8 cellular contexts compared by ENCODE assay signal in the genomic region with DNA sequence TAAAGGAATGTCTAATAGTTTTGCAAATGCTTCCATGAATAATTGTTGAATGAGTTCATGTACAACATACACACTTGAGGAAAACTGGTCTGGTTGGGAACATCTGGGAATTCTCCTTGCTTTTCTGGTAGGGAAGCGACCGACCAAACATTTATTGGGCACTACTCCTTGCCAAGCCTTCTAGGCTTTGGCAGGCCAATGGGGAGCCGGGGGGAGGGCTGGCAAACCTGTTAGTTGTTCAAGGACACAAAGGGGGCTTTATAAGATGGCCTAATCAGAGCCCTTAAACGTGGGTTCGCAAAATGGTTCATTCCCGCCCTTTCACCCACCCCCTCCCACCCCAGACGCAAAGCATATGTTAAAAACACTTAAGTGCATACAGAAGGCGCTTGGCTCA. TPM values are rescaled to one million over a fixed set of nuclear protein-coding genes. Genes with fewer than 3 reads are reported as not detected.
DNase-seq lines count a peak whose midpoint lies in the region; ATAC-seq and TF ChIP-seq lines count a peak whose summit lies in the region.
"Had no signal": no experiment of that assay in that cellular context is flagged by ENCODE, and none has a peak within 500 bp of the region (broad histone marks: within the 10 kb centered on the region; RNA-seq: fewer than 3 reads in every experiment).

No MANE protein-coding gene starts in this region.

- no peak for TF ChIP-seq CTCF in dorsolateral prefrontal cortex (IDR thresholded peaks at IDR 0.05 in 54 of 56, conservative IDR thresholded peaks at IDR 0.05 in 2 of 56; ENCODE audit: low read depth in 1 of 56, partially characterized antibody in 56 of 56)
- TF ChIP-seq CTCF in left lung (IDR thresholded peaks at IDR 0.05), result no peak
- TF ChIP-seq CTCF in type B pancreatic cell (conservative IDR thresholded peaks at IDR 0.05), result no peak

- peaks cover 71% of the 10 kb centered on the region for H3K27me3 Mint-ChIP-seq in type B pancreatic cell

- H3K9me3 Mint-ChIP-seq in type B pancreatic cell, result no peaks in the 10 kb centered on the region

- peak; percentile 50 for ATAC-seq in left lung

- H3K9me3 ChIP-seq in left lung, result no peaks in the 10 kb centered on the region
- H3K9me3 ChIP-seq: neutrophil had no signal

- peak overlapping the region in 39 of 59 donors; percentile 2 to 87 (median 62) for H3K27ac ChIP-seq in dorsolateral prefrontal cortex
- H3K27ac ChIP-seq in left lung, result peak overlapping the region; percentile 62 to 84
- H3K27ac ChIP-seq: neutrophil had no signal

- peaks cover 24% of the 10 kb centered on the region for H3K4me1 Mint-ChIP-seq in type B pancreatic cell (ENCODE audit: unreplicated experiment)

- DNase-seq in NCI-H2227 (lab: John Stamatoyannopoulos, UW; ENCODE audit: unreplicated experiment), result peak; percentile 62
- DNase-seq in dorsolateral prefrontal cortex, result peak in 1 of 10 donors; percentile 21
- DNase-seq in left lung, result peak in 1 of 2 donors; percentile 41
- DNase-seq in type B pancreatic cell (ENCODE audit: extremely low spot score, unreplicated experiment), result no peak
- DNase-seq in NK-92 treated with Interleukin-12 subunit alpha and Interleukin-12 subunit beta, amount 100 ng/mL, for 24 hours (lab: John Stamatoyannopoulos, UW), result no peak
- no peak for DNase-seq in epidermal melanocyte (ENCODE audit: insufficient read length, low spot score)
- DNase-seq in activated CD4-positive, alpha-beta T cell treated with anti-CD3 and anti-CD28 coated beads for 4 hours, result no peak

- intact Hi-C loops in dorsolateral prefrontal cortex (cut with DNase I) (no loop called here), left lung (cut with DNase I) (no loop called here)

- peak overlapping the region; percentile 93 for H3K4me3 Mint-ChIP-seq in type B pancreatic cell

- H3K4me1 ChIP-seq in left lung, result peaks cover 0 to 5% of the 10 kb centered on the region in 2 donors

- H3K36me3 ChIP-seq in left lung, result no peaks in the 10 kb centered on the region
- H3K36me3 ChIP-seq: neutrophil had no signal

- H3K4me3 ChIP-seq in dorsolateral prefrontal cortex (peak overlapping the region; percentile 33 to 81 (median 62)), left lung (peak overlapping the region; percentile 40)

- H3K27ac Mint-ChIP-seq in type B pancreatic cell, result peak overlapping the region; percentile 80

- no peaks in the 10 kb centered on the region for H3K36me3 Mint-ChIP-seq in type B pancreatic cell

- H3K27me3 ChIP-seq in dorsolateral prefrontal cortex (peaks cover 0 to 82% (median 22%) of the 10 kb centered on the region in 45 donors), left lung (peaks cover 20 to 87% of the 10 kb centered on the region in 2 donors)

RNA-seq across cellular contexts. Expression of gene VSNL1, which starts 0.9 kb away (rescaled TPM):
- total RNA-seq in dorsolateral prefrontal cortex (1,000 to 10,000 TPM in 28 of 120 experiments, 100 to 1,000 TPM in 92; 228 to 1,187 (median 876) TPM), left lung (1 to 10 TPM; 1.6 to 3.1 TPM), type B pancreatic cell (ENCODE audit: low replicate concordance) (4.1 and 4.6 TPM in 2 replicates)

RNA-seq across cellular contexts. Expression of gene RAD51AP2, which starts 21.4 kb away (rescaled TPM):
- total RNA-seq in dorsolateral prefrontal cortex (1 to 10 TPM in 68 of 120 experiments, under 1 TPM in 52; 0.34 to 2.6 (median 1.1) TPM), left lung (under 1 TPM in 1 of 2 donors, not detected in 1; 0.12 TPM), type B pancreatic cell (ENCODE audit: low replicate concordance) (0.12 TPM in 2 replicates)

Comparison
In these comparisons a context has a peak if more than half of its experiments do, and no peak if none do; other contexts are left out.
1. RNA of gene VSNL1, which starts 0.9 kb away (total RNA-seq): 228 to 1,187 TPM in dorsolateral prefrontal cortex; 4.1 to 4.6 TPM in type B pancreatic cell and 1.6 to 3.1 TPM in left lung; every median in the first group is over 10 times any median in the second.